ENCODE assay signal across 13 cellular contexts in genomic region chr17:8015236-8015956, GRCh38. TPM values are rescaled to one million over a fixed set of nuclear protein-coding genes. Genes with fewer than 3 reads are reported as not detected.
DNase-seq lines count a peak whose midpoint lies in the region; ATAC-seq, FAIRE-seq and TF ChIP-seq lines count a peak whose summit lies in the region.
"Had no signal": no experiment of that assay in that cellular context is flagged by ENCODE, and none has a peak within 500 bp of the region (broad histone marks: within the 10 kb centered on the region; RNA-seq: fewer than 3 reads in every experiment).

No MANE protein-coding gene starts in this region.

- no TSS peak for BruUV-seq in PC-9 (replicated peaks; lab: Mats Ljungman, UMichigan)

- TF ChIP-seq CTCF in PC-9 (conservative IDR thresholded peaks at IDR 0.05) (no peak), pancreas (IDR thresholded peaks at IDR 0.05) (no peak), foreskin fibroblast (IDR thresholded peaks at IDR 0.05; ENCODE audit: low read depth, low read length) (no peak)

- peak overlapping the region in 6 of 11 experiments; percentile 67 to 86 (median 78); a peak in 7 of 22 replicates for H3K4me2 ChIP-seq in BLaER1 treated with 17β-estradiol and CSF1 and Interleukin-3, amounts not matched to agents 10 nM and 100 nM
- H3K4me2 ChIP-seq in PC-9: peak overlapping the region; percentile 82; the same call in 1 of the 2 replicates

- H3K79me2 ChIP-seq in PC-9 (ENCODE audit: low read depth): no peaks in the 10 kb centered on the region

- no peak overlapping the region for H2AFZ ChIP-seq in PC-9

- H3K9me2 ChIP-seq in PC-9 (ENCODE audit: insufficient read depth): no peaks in the 10 kb centered on the region

- POLR2A ChIA-PET in PC-9 (lab: Charles Lee; ENCODE audit: unreplicated experiment): interaction anchor here (0.7 kb wide), 1 partner anchor 280 kb away, joined by 3 read pairs; the partner anchor contains the start of gene SLC25A35

- CTCF ChIA-PET in PC-9 (lab: Charles Lee): interaction anchor here (0.6 to 2.5 kb wide), 3 partner anchors 25 to 261 kb away, joined by 4 to 9 read pairs (median 4); no protein-coding TSS in a partner anchor

- 0 out of 20 replicates have a peak overlapping the region, but pooled peaks of 1 of the 10 experiments have one; percentile 40 for H3K4me3 ChIP-seq in BLaER1 treated with 17β-estradiol and CSF1 and Interleukin-3, amounts not matched to agents 10 nM and 100 nM
- no peak overlapping the region for H3K4me3 ChIP-seq in PC-9
- H3K4me3 ChIP-seq in iPS-11a (ENCODE audit: low read depth, low read length): peak overlapping the region; percentile 63
- H3K4me3 ChIP-seq in pancreas: peak overlapping the region in 3 of 4 donors; percentile 37 to 58 (median 45)
- no peak overlapping the region for H3K4me3 ChIP-seq in foreskin fibroblast (ENCODE audit: low read depth in 1 of 2, low read length in 2 of 2)

- DNase-seq in PC-9: no peak
- peak in 1 of 6 donors; percentile 77 for DNase-seq in pancreas
- no peak for DNase-seq in NCI-H2196 treated with DMSO at 0.1 percent for 48 hours (lab: John Stamatoyannopoulos, UW; ENCODE audit: unreplicated experiment)
- DNase-seq in foreskin fibroblast: no peak
- no peak for DNase-seq in retina
- DNase-seq: activated naive CD8-positive, alpha-beta T cell treated with anti-CD3 and anti-CD28 coated beads, Interleukin-2, amount 10 ng/mL, durations not matched to agents 7 days and 5 days; dermis blood vessel endothelial cell; GF-D8; NCI-H2171 had no signal

- no peak overlapping the region for H3K9ac ChIP-seq in BLaER1 treated with 17β-estradiol and CSF1 and Interleukin-3, amounts not matched to agents 10 nM and 100 nM

- no peaks in the 10 kb centered on the region for H3K36me3 ChIP-seq in BLaER1 treated with 17β-estradiol and CSF1 and Interleukin-3, amounts not matched to agents 10 nM and 100 nM
- H3K36me3 ChIP-seq in PC-9 (ENCODE audit: low read depth): no peaks in the 10 kb centered on the region
- no peaks in the 10 kb centered on the region for H3K36me3 ChIP-seq in pancreas

- intact Hi-C loops in PC-9 (cut with micrococcal nuclease; ENCODE audit: unreplicated experiment) (no loop called here), pancreas (cut with DNase I) (no loop called here)

- 0 out of 2 replicates have a peak, but pooled peaks cover 3% of the 10 kb centered on the region for H3F3A ChIP-seq in PC-9 (ENCODE audit: insufficient read depth, low read depth)

- peaks cover 17 to 81% (median 68%) of the 10 kb centered on the region in 11 experiments for H3K27me3 ChIP-seq in BLaER1 treated with 17β-estradiol and CSF1 and Interleukin-3, amounts not matched to agents 10 nM and 100 nM
- H3K27me3 ChIP-seq in PC-9 (ENCODE audit: insufficient read depth, low read depth) (no peaks in the 10 kb centered on the region), pancreas (no peaks in the 10 kb centered on the region)

- H4K20me1 ChIP-seq in BLaER1 treated with 17β-estradiol and CSF1 and Interleukin-3, amounts not matched to agents 10 nM and 100 nM: peaks cover 0 to 16% (median 0%) of the 10 kb centered on the region in 11 experiments; a peak in 5 of 22 replicates
- no peaks in the 10 kb centered on the region for H4K20me1 ChIP-seq in PC-9 (ENCODE audit: insufficient read depth)

- 71 to 74% methylated on average over 41 to 44 of the region's 44 CpGs for WGBS in pancreas, 2 donors

- no peaks in the 10 kb centered on the region for H3K9me3 ChIP-seq in BLaER1 treated with 17β-estradiol and CSF1 and Interleukin-3, amounts not matched to agents 10 nM and 100 nM (replicated peaks in 1 of 11)
- H3K9me3 ChIP-seq in PC-9 (ENCODE audit: insufficient read depth, low read depth): no peaks in the 10 kb centered on the region
- no peaks in the 10 kb centered on the region for H3K9me3 ChIP-seq in pancreas

- peaks cover 33 to 65% (median 54%) of the 10 kb centered on the region in 10 experiments for H3K4me1 ChIP-seq in BLaER1 treated with 17β-estradiol and CSF1 and Interleukin-3, amounts not matched to agents 10 nM and 100 nM
- H3K4me1 ChIP-seq in PC-9 (replicated peaks; ENCODE audit: insufficient read depth): no peaks in the 10 kb centered on the region
- peaks cover 5 to 8% (median 7%) of the 10 kb centered on the region in 3 donors for H3K4me1 ChIP-seq in pancreas

- H3K27ac ChIP-seq in BLaER1 treated with 17β-estradiol and CSF1 and Interleukin-3, amounts not matched to agents 10 nM and 100 nM: no peak overlapping the region
- H3K27ac ChIP-seq in PC-9 (no peak overlapping the region), pancreas (no peak overlapping the region)

- ATAC-seq in pancreas: no peak
- no peak for ATAC-seq in GM18909 (IDR thresholded peaks at IDR 0.05; ENCODE audit: poor library complexity, unreplicated experiment)

- FAIRE-seq in pancreas (lab: Jason Lieb, UNC): no peak

RNA-seq across cellular contexts. Expression of gene GUCY2D, which starts 13.0 kb away (rescaled TPM):
- 0.79 TPM in 1 of 2 replicates, not detected in the other for total RNA-seq in PC-9 (2021)
- total RNA-seq in pancreas: under 1 TPM in 4 of 6 donors, not detected in 2; 0.22 to 0.47 (median 0.28) TPM
- polyA plus RNA-seq in pancreas: under 1 TPM; 0.02 to 0.04 TPM
- total RNA-seq: activated naive CD8-positive, alpha-beta T cell treated with anti-CD3 and anti-CD28 coated beads, Interleukin-2, amount 10 ng/mL, durations not matched to agents 7 days and 5 days; dermis blood vessel endothelial cell; glomerular endothelial cell had no signal

RNA-seq across cellular contexts. Expression of gene ALOX15B, which starts 23.5 kb away (rescaled TPM):
- total RNA-seq in PC-9 (2021): not detected in 2 replicates
- 1 to 10 TPM in 1 of 6 donors, under 1 TPM in 4, not detected in 1; 0.09 to 4.7 (median 0.37) TPM for total RNA-seq in pancreas
- polyA plus RNA-seq in pancreas: under 1 TPM; 0.05 to 0.19 TPM
- total RNA-seq: activated naive CD8-positive, alpha-beta T cell treated with anti-CD3 and anti-CD28 coated beads, Interleukin-2, amount 10 ng/mL, durations not matched to agents 7 days and 5 days; dermis blood vessel endothelial cell; glomerular endothelial cell had no signal

Comparison
In these comparisons a context has a peak if more than half of its experiments do, and no peak if none do; other contexts are left out.
1. H3K4me3 ChIP-seq: peak in iPS-11a (single experiment) and pancreas (3 of 4); none in PC-9 (single experiment) and foreskin fibroblast (0 of 2).